In the genomic region with DNA sequence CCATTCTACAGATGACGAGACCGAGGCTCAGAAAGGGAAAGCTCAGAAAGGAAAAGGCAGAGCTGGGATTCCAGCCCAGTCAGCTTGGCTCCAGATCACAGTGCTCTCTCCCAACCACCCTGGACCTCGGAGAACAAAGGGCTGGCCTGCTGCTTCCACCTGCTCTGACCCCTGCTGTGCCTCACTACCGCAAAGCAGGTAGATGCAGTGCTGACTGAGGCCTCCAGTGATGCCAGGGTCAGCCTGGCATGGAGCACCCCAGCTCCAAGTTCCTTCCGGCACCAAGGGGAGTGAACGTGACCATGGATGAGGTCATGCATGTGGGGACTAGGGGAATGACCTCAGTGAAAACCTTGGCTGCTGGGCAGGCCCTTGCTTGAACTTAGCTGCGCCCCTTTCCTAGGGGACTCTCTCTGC, we compare ENCODE assay signal across 13 cellular contexts. TPM values are rescaled to one million over a fixed set of nuclear protein-coding genes. Genes with fewer than 3 reads are reported as not detected.
DNase-seq lines count a peak whose midpoint lies in the region; ATAC-seq and TF ChIP-seq lines count a peak whose summit lies in the region.
"Had no signal": no experiment of that assay in that cellular context is flagged by ENCODE, and none has a peak within 500 bp of the region (broad histone marks: within the 10 kb centered on the region; RNA-seq: fewer than 3 reads in every experiment).

No MANE protein-coding gene starts in this region.

- intact Hi-C loops in breast epithelium (cut with DNase I; ENCODE audit: low total_unique reads) = no loop called here
- intact Hi-C loops in MCF 10A (cut with micrococcal nuclease) = no loop called here
- intact Hi-C loops in dorsolateral prefrontal cortex (cut with DNase I) = no loop called here
- intact Hi-C loops in vagina (cut with DNase I) = no loop called here

- H3K4me1 Mint-ChIP-seq in MCF 10A (ENCODE audit: insufficient read depth, unreplicated experiment) = peaks cover 55% of the 10 kb centered on the region
- peaks cover 9% of the 10 kb centered on the region for H3K4me1 Mint-ChIP-seq in activated T-cell treated with anti-CD3 and anti-CD28 coated beads, Interleukin-2, amount 50 U/mL, for 72 hours (ENCODE audit: low read depth)

- peaks cover 22% of the 10 kb centered on the region for H3K36me3 Mint-ChIP-seq in MCF 10A (ENCODE audit: insufficient read depth, unreplicated experiment)
- no peaks in the 10 kb centered on the region for H3K36me3 Mint-ChIP-seq in activated T-cell treated with anti-CD3 and anti-CD28 coated beads, Interleukin-2, amount 50 U/mL, for 72 hours (ENCODE audit: insufficient read depth in 2 of 2)
- H3K36me3 Mint-ChIP-seq: activated naive CD8-positive, alpha-beta T cell had no signal

- BruUV-seq in MCF 10A (replicated peaks; lab: Mats Ljungman, UMichigan) = no TSS peak

- DNase-seq in breast epithelium (ENCODE audit: low spot score in 2 of 2) = no peak
- no peak for DNase-seq in MCF 10A (ENCODE audit: unreplicated experiment)
- DNase-seq in dorsolateral prefrontal cortex = no peak
- DNase-seq in vagina (ENCODE audit: extremely low spot score in 2 of 2) = no peak
- no peak for DNase-seq in pons (ENCODE audit: low spot score)
- no peak for DNase-seq in GM10266 (ENCODE audit: extremely low spot score)
- no peak for DNase-seq in activated T-cell treated with anti-CD3 and anti-CD28 coated beads, Interleukin-2, amount 50 U/mL, for 72 hours
- DNase-seq: NCI-H1105, spleen had no signal

- no peaks in the 10 kb centered on the region for H3K27me3 ChIP-seq in breast epithelium
- no peaks in the 10 kb centered on the region for H3K27me3 ChIP-seq in dorsolateral prefrontal cortex
- no peaks in the 10 kb centered on the region for H3K27me3 ChIP-seq in mucosa of rectum (ENCODE audit: control insufficient read depth in 2 of 2, insufficient read depth in 2 of 2, low read length in 2 of 2)
- H3K27me3 ChIP-seq in vagina = no peaks in the 10 kb centered on the region
- H3K27me3 ChIP-seq: spleen had no signal

- no peak overlapping the region for H3K4me3 Mint-ChIP-seq in MCF 10A (ENCODE audit: unreplicated experiment)
- no peak overlapping the region for H3K4me3 Mint-ChIP-seq in activated T-cell treated with anti-CD3 and anti-CD28 coated beads, Interleukin-2, amount 50 U/mL, for 72 hours
- H3K4me3 Mint-ChIP-seq: activated naive CD8-positive, alpha-beta T cell; T-helper 1 cell treated with Interleukin-12 subunit alpha and Interleukin-12 subunit beta and Interleukin-4 antibody, amounts not matched to agents 30 μg/mL and 1 μg/mL, for 36 hours had no signal

- no peak for TF ChIP-seq CTCF in breast epithelium (IDR thresholded peaks at IDR 0.05)
- no peak for TF ChIP-seq CTCF in MCF 10A (IDR thresholded peaks at IDR 0.05; ENCODE audit: unreplicated experiment)
- no peak for TF ChIP-seq CTCF in dorsolateral prefrontal cortex (IDR thresholded peaks at IDR 0.05 in 54 of 56, conservative IDR thresholded peaks at IDR 0.05 in 2 of 56; ENCODE audit: low read depth in 1 of 56, partially characterized antibody in 56 of 56)
- no peak for TF ChIP-seq CTCF in vagina (IDR thresholded peaks at IDR 0.05)
- TF ChIP-seq CTCF in GM10266 (IDR thresholded peaks at IDR 0.05; ENCODE audit: control insufficient read depth, insufficient read depth, low read depth, missing control alignments) = no peak

- no peaks in the 10 kb centered on the region for H3K27me3 Mint-ChIP-seq in MCF 10A (ENCODE audit: insufficient read depth, unreplicated experiment)
- no peaks in the 10 kb centered on the region for H3K27me3 Mint-ChIP-seq in activated T-cell treated with anti-CD3 and anti-CD28 coated beads, Interleukin-2, amount 50 U/mL, for 72 hours (ENCODE audit: low read depth)
- H3K27me3 Mint-ChIP-seq: activated naive CD8-positive, alpha-beta T cell had no signal

- H3K27ac ChIP-seq in breast epithelium (peak overlapping the region; percentile 83 to 85), dorsolateral prefrontal cortex (peak overlapping the region; percentile 33 to 98 (median 91)), mucosa of rectum (ENCODE audit: low read depth in 2 of 2, low read length in 2 of 2) (peak overlapping the region; percentile 3 to 32), vagina (peak overlapping the region; percentile 79)

- H3K4me3 ChIP-seq in breast epithelium (no peak overlapping the region), dorsolateral prefrontal cortex (peak overlapping the region in 2 of 59 donors; percentile 3 to 7), mucosa of rectum (ENCODE audit: low read length in 2 of 2) (no peak overlapping the region), vagina (peak overlapping the region in 1 of 2 donors; percentile 13)
- H3K4me3 ChIP-seq: spleen had no signal

- no peak overlapping the region for H3K9ac ChIP-seq in mucosa of rectum (ENCODE audit: low read depth in 1 of 2, low read length in 2 of 2)

- H3K36me3 ChIP-seq in breast epithelium = no peaks in the 10 kb centered on the region
- H3K36me3 ChIP-seq in mucosa of rectum (ENCODE audit: control insufficient read depth in 2 of 2, insufficient read depth in 2 of 2, low read length in 2 of 2) = peaks cover 0 to 2% of the 10 kb centered on the region in 2 donors
- no peaks in the 10 kb centered on the region for H3K36me3 ChIP-seq in vagina
- H3K36me3 ChIP-seq: spleen had no signal

- no peak overlapping the region for H3K27ac Mint-ChIP-seq in MCF 10A (ENCODE audit: low read depth, unreplicated experiment)
- no peak overlapping the region for H3K27ac Mint-ChIP-seq in activated T-cell treated with anti-CD3 and anti-CD28 coated beads, Interleukin-2, amount 50 U/mL, for 72 hours
- H3K27ac Mint-ChIP-seq: activated naive CD8-positive, alpha-beta T cell; T-helper 1 cell treated with Interleukin-12 subunit alpha and Interleukin-12 subunit beta and Interleukin-4 antibody, amounts not matched to agents 30 μg/mL and 1 μg/mL, for 36 hours had no signal

- ATAC-seq in activated T-cell treated with anti-CD3 and anti-CD28 coated beads, Interleukin-2, amount 50 U/mL, for 72 hours (replicated peaks in 1 of 2) = no peak

- H3K9me3 ChIP-seq in breast epithelium (no peaks in the 10 kb centered on the region), mucosa of rectum (ENCODE audit: control insufficient read depth in 2 of 2, low read length in 2 of 2) (no peaks in the 10 kb centered on the region), vagina (no peaks in the 10 kb centered on the region)

- POLR2A ChIA-PET in MCF 10A (lab: Yijun Ruan, JAX) = interaction anchor here (0.9 to 3.7 kb wide), 6 partner anchors 9 to 901 kb away, joined by 3 to 25 read pairs (median 5); partner anchors contain the start of gene SCAND1

- no peaks in the 10 kb centered on the region for H3K9me3 Mint-ChIP-seq in MCF 10A (ENCODE audit: unreplicated experiment)
- peaks cover 0 to 3% of the 10 kb centered on the region in 2 donors for H3K9me3 Mint-ChIP-seq in activated T-cell treated with anti-CD3 and anti-CD28 coated beads, Interleukin-2, amount 50 U/mL, for 72 hours
- H3K9me3 Mint-ChIP-seq: T-helper 1 cell treated with Interleukin-12 subunit alpha and Interleukin-12 subunit beta and Interleukin-4 antibody, amounts not matched to agents 30 μg/mL and 1 μg/mL, for 36 hours had no signal

- CTCF ChIA-PET in MCF 10A (lab: Yijun Ruan, JAX) = interaction anchor here (0.5 to 1.8 kb wide), 7 partner anchors 9 to 1546 kb away, joined by 3 to 8 read pairs (median 5); a partner anchor contains a TSS

- TF ChIP-seq POLR2A in breast epithelium (IDR thresholded peaks at IDR 0.05) (no peak), vagina (IDR thresholded peaks at IDR 0.05) (no peak)

- peaks cover 16 to 19% of the 10 kb centered on the region in 2 donors for H3K4me1 ChIP-seq in breast epithelium
- peaks cover 25 to 36% of the 10 kb centered on the region in 2 donors for H3K4me1 ChIP-seq in mucosa of rectum (ENCODE audit: control insufficient read depth in 2 of 2, insufficient read depth in 2 of 2, low read length in 2 of 2)
- H3K4me1 ChIP-seq in vagina = peaks cover 85% of the 10 kb centered on the region

RNA-seq across cellular contexts. Expression of gene TLDC2, which starts 20.7 kb away (rescaled TPM):
- total RNA-seq in breast epithelium (1 to 10 TPM in 1 of 3 donors, not detected in 2; 1.1 TPM), MCF 10A (2022) (not detected in 2 replicates), dorsolateral prefrontal cortex (under 1 TPM in 4 of 120 experiments, not detected in 116; 0.32 to 0.57 (median 0.38) TPM), vagina (3.9 TPM)
- not detected for total RNA-seq in activated T-cell treated with anti-CD3 and anti-CD28 coated beads, Interleukin-2, amount 50 U/mL, for 72 hours
- total RNA-seq: activated CD8-positive, alpha-beta memory T cell treated with anti-CD3 and anti-CD28 coated beads for 36 hours; spleen had no signal

Comparison
In these comparisons a context has a peak if more than half of its experiments do, and no peak if none do; other contexts are left out.
1. H3K27ac ChIP-seq: peak in every context shown above with its lines; median percentile 91 in dorsolateral prefrontal cortex; 84 in breast epithelium; 79 in vagina; 18 in mucosa of rectum.